In the genomic region with DNA sequence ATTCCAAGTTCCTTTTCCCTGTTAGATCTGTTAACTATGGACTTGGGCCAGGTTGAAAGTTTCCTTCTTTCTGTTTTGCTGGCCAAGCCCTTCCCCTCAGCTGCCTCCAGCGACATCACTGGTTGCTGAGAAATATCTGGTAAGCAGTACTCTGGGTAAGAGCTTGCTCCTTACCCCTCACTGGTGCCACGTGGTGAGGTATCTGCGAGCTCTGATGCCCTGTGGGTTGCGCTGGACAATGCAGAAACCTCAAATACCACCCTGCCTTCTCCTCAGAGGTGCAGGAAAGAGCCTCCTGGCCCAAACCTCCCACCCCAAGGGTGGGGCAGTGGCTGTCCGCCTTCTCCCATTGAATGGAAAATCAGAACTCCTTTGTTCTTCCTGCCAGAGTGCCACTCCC, we compare ENCODE assay signal across 10 cellular contexts. TPM values are rescaled to one million over a fixed set of nuclear protein-coding genes. Genes with fewer than 3 reads are reported as not detected.
A peak's percentile ranks its signal among the peaks of the same experiment; 100 is the strongest.
DNase-seq lines count a peak whose midpoint lies in the region; ATAC-seq, FAIRE-seq and TF ChIP-seq lines count a peak whose summit lies in the region.
"Had no signal": no experiment of that assay in that cellular context is flagged by ENCODE, and none has a peak within 500 bp of the region (broad histone marks: within the 10 kb centered on the region; RNA-seq: fewer than 3 reads in every experiment).

No MANE protein-coding gene starts in this region.

- peak overlapping the region; percentile 71 for H3K4me2 ChIP-seq in osteoblast (ENCODE audit: insufficient read depth, low read length)

- H3K4me1 ChIP-seq in RWPE2 (ENCODE audit: insufficient read depth, poor library complexity, severe bottlenecking) (peaks cover 78% of the 10 kb centered on the region), osteoblast (ENCODE audit: insufficient read depth, low read length) (peaks cover 65% of the 10 kb centered on the region)

- H3K27ac ChIP-seq in RWPE2 (ENCODE audit: poor library complexity, severe bottlenecking) (peak overlapping the region; percentile 73), osteoblast (ENCODE audit: low read depth, low read length) (peak overlapping the region; percentile 98)
- H3K27ac ChIP-seq: SJCRH30 had no signal

- H3K9me3 ChIP-seq in RWPE2 (ENCODE audit: severe bottlenecking) (no peaks in the 10 kb centered on the region), osteoblast (ENCODE audit: low read depth, low read length) (no peaks in the 10 kb centered on the region)
- H3K9me3 ChIP-seq: SJCRH30 had no signal

- no peak overlapping the region for H2AFZ ChIP-seq in osteoblast (ENCODE audit: low read length)

- ATAC-seq in RWPE2 (ENCODE audit: low read depth) (peak; percentile 32), GM19463 (IDR thresholded peaks at IDR 0.05; ENCODE audit: unreplicated experiment) (no peak)

- FAIRE-seq in RCC 7860 (lab: Jason Lieb, UNC): no peak

- H4K20me1 ChIP-seq in osteoblast (ENCODE audit: insufficient read depth, low read length): no peaks in the 10 kb centered on the region

- peak; percentile 68 for DNase-seq in Ammon's horn (ENCODE audit: low spot score)
- no peak for DNase-seq in RWPE2 (ENCODE audit: low spot score)
- peak; percentile 75 for DNase-seq in fibroblast of villous mesenchyme (ENCODE audit: low read depth)
- DNase-seq in osteoblast (ENCODE audit: insufficient read length, low spot score, missing footprints): no peak
- DNase-seq in MV-4-11 (lab: John Stamatoyannopoulos, UW): no peak
- no peak for DNase-seq in NCI-H1417 treated with DMSO at 0.1 percent for 48 hours (lab: John Stamatoyannopoulos, UW)
- no peak for DNase-seq in RCC 7860 (ENCODE audit: low spot score)
- DNase-seq: SJCRH30 had no signal

- H3K79me2 ChIP-seq in osteoblast (ENCODE audit: insufficient read depth, low read length): peaks cover 48% of the 10 kb centered on the region

- H3K4me3 ChIP-seq in RWPE2 (ENCODE audit: severe bottlenecking) (no peak overlapping the region), fibroblast of villous mesenchyme (ENCODE audit: low read depth, low read length) (no peak overlapping the region), osteoblast (ENCODE audit: insufficient read depth, low read length) (no peak overlapping the region)
- H3K4me3 ChIP-seq: SJCRH30 had no signal

- no peak for TF ChIP-seq CTCF in RWPE2 (IDR thresholded peaks at IDR 0.05; ENCODE audit: poor library complexity, severe bottlenecking)
- TF ChIP-seq CTCF in fibroblast of villous mesenchyme (IDR thresholded peaks at IDR 0.05; ENCODE audit: insufficient read depth, low read depth, low read length): no peak
- no peak for TF ChIP-seq CTCF in osteoblast (IDR thresholded peaks at IDR 0.05; ENCODE audit: extremely low read depth, low read depth, low read length)

- H3K27me3 ChIP-seq in RWPE2 (ENCODE audit: insufficient read depth, poor library complexity, severe bottlenecking) (no peaks in the 10 kb centered on the region), osteoblast (ENCODE audit: insufficient read depth, low read length) (no peaks in the 10 kb centered on the region)
- H3K27me3 ChIP-seq: dorsolateral prefrontal cortex, SJCRH30 had no signal

- no peaks in the 10 kb centered on the region for H3K36me3 ChIP-seq in RWPE2 (ENCODE audit: low read depth)
- no peaks in the 10 kb centered on the region for H3K36me3 ChIP-seq in osteoblast (ENCODE audit: insufficient read depth, low read length)
- H3K36me3 ChIP-seq: SJCRH30 had no signal

RNA-seq across cellular contexts. Expression of gene APH1B, which starts 42.9 kb away (rescaled TPM):
- 14.5 and 19.9 TPM in 2 replicates for total RNA-seq in fibroblast of villous mesenchyme
- total RNA-seq in osteoblast: 17.7 and 21.8 TPM in 2 replicates

RNA-seq across cellular contexts. Expression of gene RAB8B, which starts 45.1 kb away (rescaled TPM):
- 71.5 and 97.2 TPM in 2 replicates for total RNA-seq in fibroblast of villous mesenchyme
- 55.7 and 57.5 TPM in 2 replicates for total RNA-seq in osteoblast

Comparison
In these comparisons a context has a peak if more than half of its experiments do, and no peak if none do; other contexts are left out.
1. DNase-seq: peak in Ammon's horn (single experiment) and fibroblast of villous mesenchyme (single experiment); none in RWPE2 (single experiment), osteoblast (single experiment), MV-4-11 (single experiment), NCI-H1417 treated with DMSO at 0.1 percent for 48 hours (single experiment) and RCC 7860 (single experiment).